42 cellular contexts compared by ENCODE assay signal in the genomic region with DNA sequence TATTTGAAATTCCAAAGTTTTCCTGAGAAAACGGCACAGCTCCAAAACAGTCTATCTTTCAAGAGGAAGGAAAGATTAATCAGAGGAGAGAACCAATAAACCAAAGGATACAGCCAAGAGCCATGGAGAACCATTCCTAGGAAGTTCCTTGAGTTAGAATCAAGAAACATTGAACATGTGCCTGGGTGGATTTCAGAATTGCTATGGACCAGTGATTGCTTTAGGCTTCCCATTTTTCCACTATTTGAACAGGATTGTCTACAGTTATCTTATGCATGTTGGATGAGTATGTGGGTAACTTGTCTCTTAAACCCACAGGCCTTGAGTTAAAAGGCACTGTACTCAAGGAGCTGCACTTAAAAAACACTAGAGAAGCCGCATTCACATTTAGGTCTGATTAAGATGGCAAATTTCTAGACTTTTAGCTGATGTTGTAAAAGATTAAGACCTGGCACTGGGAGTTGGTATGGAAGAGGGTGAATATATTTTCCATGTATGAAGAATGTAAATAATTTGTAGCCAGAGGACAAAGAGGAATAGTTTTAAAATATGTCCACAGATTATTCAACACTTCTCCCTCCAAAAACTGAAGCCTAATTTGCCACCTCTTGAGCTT. TPM values are rescaled to one million over a fixed set of nuclear protein-coding genes. Genes with fewer than 3 reads are reported as not detected.
"Had no signal": no experiment of that assay in that cellular context is flagged by ENCODE, and none has a peak within 500 bp of the region (broad histone marks: within the 10 kb centered on the region; RNA-seq: fewer than 3 reads in every experiment).

No MANE protein-coding gene starts in this region.

- H3K4me3 ChIP-seq: adrenal gland, ascending aorta, body of pancreas, breast epithelium, cardiac muscle cell had no signal

- H3K4me1 ChIP-seq: adrenal gland, ascending aorta, breast epithelium had no signal

- H3K27ac ChIP-seq: adrenal gland, ascending aorta, body of pancreas, brain microvascular endothelial cell, breast epithelium, cardiac muscle cell had no signal

- H3K27ac Mint-ChIP-seq: activated naive CD4-positive, alpha-beta T cell treated with anti-CD3 and anti-CD28 coated beads for 36 hours; activated naive CD4-positive, alpha-beta T cell treated with anti-CD3 and anti-CD28 coated beads, Interleukin-2, amount 10 ng/mL, durations not matched to agents 7 days and 5 days; activated naive CD4-positive, alpha-beta T cell treated with anti-CD3 and anti-CD28 coated beads, Interleukin-2, amount 50 U/mL, for 24 hours; activated naive CD4-positive, alpha-beta T cell treated with anti-CD3 and anti-CD28 coated beads, Interleukin-2, amount 50 U/mL, for 72 hours; activated naive CD8-positive, alpha-beta T cell; activated naive CD8-positive, alpha-beta T cell treated with anti-CD3 and anti-CD28 coated beads for 36 hours; activated naive CD8-positive, alpha-beta T cell treated with anti-CD3 and anti-CD28 coated beads, Interleukin-2, amount 10 ng/mL, durations not matched to agents 7 days and 5 days; activated naive CD8-positive, alpha-beta T cell treated with anti-CD3 and anti-CD28 coated beads, Interleukin-2, amount 50 U/mL, for 24 hours; activated T-cell treated with anti-CD3 and anti-CD28 coated beads, Interleukin-2, amount 50 U/mL, for 24 hours; activated T-cell treated with anti-CD3 and anti-CD28 coated beads, Interleukin-2, amount 50 U/mL, for 72 hours; activated T-helper 1 cell treated with anti-CD3 and anti-CD28 coated beads, Interleukin-12 subunit alpha, Interleukin-12 subunit beta, Interleukin-2, Interleukin-4 antibody, amounts not matched to agents 30 ng/mL and 10 ng/mL and 1 ng/mL, durations not matched to agents 14 hours and 24 hours and 36 hours; activated T-helper 17 cell treated with anti-CD3 and anti-CD28 coated beads, Interleukin-2, amount 50 U/mL, for 72 hours; activated T-helper 2 cell treated with anti-CD3 and anti-CD28 coated beads, Interferon-gamma antibody, Interleukin-2, Interleukin-4, amounts not matched to agents 10 μg/mL and 5 μg/mL and 100 μg/mL, durations not matched to agents 14 hours and 24 hours and 36 hours; brain had no signal

- H3K4me1 Mint-ChIP-seq: activated naive CD4-positive, alpha-beta T cell treated with anti-CD3 and anti-CD28 coated beads, Interleukin-2, amount 10 ng/mL, durations not matched to agents 7 days and 5 days; activated naive CD4-positive, alpha-beta T cell treated with anti-CD3 and anti-CD28 coated beads, Interleukin-2, amount 50 U/mL, for 24 hours; activated naive CD8-positive, alpha-beta T cell treated with anti-CD3 and anti-CD28 coated beads for 36 hours; activated naive CD8-positive, alpha-beta T cell treated with anti-CD3 and anti-CD28 coated beads, Interleukin-2, amount 10 ng/mL, durations not matched to agents 7 days and 5 days; activated naive CD8-positive, alpha-beta T cell treated with anti-CD3 and anti-CD28 coated beads, Interleukin-2, amount 50 U/mL, for 24 hours; activated T-helper 17 cell treated with anti-CD3 and anti-CD28 coated beads, Interleukin-2, amount 50 U/mL, for 72 hours; brain; central memory CD8-positive, alpha-beta T cell had no signal

- H3K27me3 ChIP-seq: adrenal gland, ascending aorta, body of pancreas, brain microvascular endothelial cell, breast epithelium, cardiac muscle cell had no signal

- H3K36me3 ChIP-seq: adrenal gland, ascending aorta, brain microvascular endothelial cell, breast epithelium, cardiac muscle cell had no signal

- H3K36me3 Mint-ChIP-seq: activated naive CD4-positive, alpha-beta T cell treated with anti-CD3 and anti-CD28 coated beads, Interleukin-2, amount 10 ng/mL, durations not matched to agents 7 days and 5 days; activated naive CD4-positive, alpha-beta T cell treated with anti-CD3 and anti-CD28 coated beads, Interleukin-2, amount 50 U/mL, for 24 hours; activated naive CD8-positive, alpha-beta T cell; activated naive CD8-positive, alpha-beta T cell treated with anti-CD3 and anti-CD28 coated beads for 36 hours; activated naive CD8-positive, alpha-beta T cell treated with anti-CD3 and anti-CD28 coated beads, Interleukin-2, amount 10 ng/mL, durations not matched to agents 7 days and 5 days; brain had no signal

- DNase-seq: activated effector memory CD4-positive, alpha-beta T cell treated with anti-CD3 and anti-CD28 coated beads, Interleukin-2, amount 50 U/mL, for 16 hours; activated effector memory CD4-positive, alpha-beta T cell treated with Interleukin-2 at 50 U/mL for 16 hours; activated gamma-delta T cell; activated gamma-delta T cell treated with Interleukin-2 at 50 U/mL for 16 hours; activated naive CD4-positive, alpha-beta T cell; activated naive CD4-positive, alpha-beta T cell treated with anti-CD3 and anti-CD28 coated beads for 36 hours; activated naive CD4-positive, alpha-beta T cell treated with anti-CD3 and anti-CD28 coated beads, Interleukin-2, amount 10 ng/mL, durations not matched to agents 7 days and 5 days; activated naive CD4-positive, alpha-beta T cell treated with anti-CD3 and anti-CD28 coated beads, Interleukin-2, amount 50 U/mL, for 16 hours; activated naive CD4-positive, alpha-beta T cell treated with Interleukin-2 at 50 U/mL for 16 hours; activated naive CD8-positive, alpha-beta T cell treated with anti-CD3 and anti-CD28 coated beads for 36 hours; activated naive CD8-positive, alpha-beta T cell treated with anti-CD3 and anti-CD28 coated beads, Interleukin-2, amount 10 ng/mL, durations not matched to agents 7 days and 5 days; activated naive CD8-positive, alpha-beta T cell treated with anti-CD3 and anti-CD28 coated beads, Interleukin-2, amount 50 U/mL, for 24 hours; activated T-cell treated with anti-CD3 and anti-CD28 coated beads, Interleukin-2, amount 50 U/mL, for 1 hour; activated T-cell treated with anti-CD3 and anti-CD28 coated beads, Interleukin-2, amount 50 U/mL, for 24 hours; activated T-cell treated with anti-CD3 and anti-CD28 coated beads, Interleukin-2, amount 50 U/mL, for 4 hours; activated T-cell treated with anti-CD3 and anti-CD28 coated beads, Interleukin-2, amount 50 U/mL, for 48 hours; activated T-cell treated with anti-CD3 and anti-CD28 coated beads, Interleukin-2, amount 50 U/mL, for 72 hours; adrenal gland; amniotic stem cell; amygdala; anterior cingulate cortex; aorta; body of pancreas; brain microvascular endothelial cell; caudate nucleus; central memory CD4-positive, alpha-beta T cell; cerebellar nuclear complex had no signal

- FAIRE-seq: astrocyte, bronchial epithelial cell had no signal

- ATAC-seq: activated naive CD4-positive, alpha-beta T cell treated with anti-CD3 and anti-CD28 coated beads, Interleukin-2, amount 50 U/mL, for 72 hours; activated naive CD8-positive, alpha-beta T cell treated with anti-CD3 and anti-CD28 coated beads, Interleukin-2, amount 50 U/mL, for 24 hours; activated T-cell treated with anti-CD3 and anti-CD28 coated beads, Interleukin-2, amount 50 U/mL, for 4 hours; activated T-cell treated with anti-CD3 and anti-CD28 coated beads, Interleukin-2, amount 50 U/mL, for 72 hours; activated T-helper 17 cell treated with anti-CD3 and anti-CD28 coated beads, Interleukin-2, amount 50 U/mL, for 72 hours; body of pancreas had no signal

- H3K27me3 Mint-ChIP-seq: activated naive CD4-positive, alpha-beta T cell treated with anti-CD3 and anti-CD28 coated beads, Interleukin-2, amount 10 ng/mL, durations not matched to agents 7 days and 5 days; activated naive CD8-positive, alpha-beta T cell treated with anti-CD3 and anti-CD28 coated beads for 36 hours; activated T-helper 17 cell treated with anti-CD3 and anti-CD28 coated beads, Interleukin-2, amount 50 U/mL, for 72 hours; brain; central memory CD8-positive, alpha-beta T cell had no signal

- H3K4me3 Mint-ChIP-seq: activated naive CD4-positive, alpha-beta T cell treated with anti-CD3 and anti-CD28 coated beads for 36 hours; activated naive CD4-positive, alpha-beta T cell treated with anti-CD3 and anti-CD28 coated beads, Interleukin-2, amount 10 ng/mL, durations not matched to agents 7 days and 5 days; activated naive CD4-positive, alpha-beta T cell treated with anti-CD3 and anti-CD28 coated beads, Interleukin-2, amount 50 U/mL, for 24 hours; activated naive CD8-positive, alpha-beta T cell; activated naive CD8-positive, alpha-beta T cell treated with anti-CD3 and anti-CD28 coated beads for 36 hours; activated naive CD8-positive, alpha-beta T cell treated with anti-CD3 and anti-CD28 coated beads, Interleukin-2, amount 10 ng/mL, durations not matched to agents 7 days and 5 days; activated naive CD8-positive, alpha-beta T cell treated with anti-CD3 and anti-CD28 coated beads, Interleukin-2, amount 50 U/mL, for 24 hours; activated T-cell treated with anti-CD3 and anti-CD28 coated beads, Interleukin-2, amount 50 U/mL, for 24 hours; activated T-cell treated with anti-CD3 and anti-CD28 coated beads, Interleukin-2, amount 50 U/mL, for 4 hours; activated T-cell treated with anti-CD3 and anti-CD28 coated beads, Interleukin-2, amount 50 U/mL, for 72 hours; activated T-helper 1 cell treated with anti-CD3 and anti-CD28 coated beads, Interleukin-12 subunit alpha, Interleukin-12 subunit beta, Interleukin-2, Interleukin-4 antibody, amounts not matched to agents 30 ng/mL and 10 ng/mL and 1 ng/mL, durations not matched to agents 14 hours and 24 hours and 36 hours; activated T-helper 17 cell treated with anti-CD3 and anti-CD28 coated beads, Interleukin-2, amount 50 U/mL, for 72 hours; brain; central memory CD8-positive, alpha-beta T cell had no signal

RNA-seq across cellular contexts. Expression of a gene that starts 11.2 kb away (rescaled TPM):
- total RNA-seq: activated naive CD4-positive, alpha-beta T cell treated with anti-CD3 and anti-CD28 coated beads for 36 hours; activated naive CD4-positive, alpha-beta T cell treated with anti-CD3 and anti-CD28 coated beads, Interleukin-2, amount 50 U/mL, for 72 hours; activated naive CD8-positive, alpha-beta T cell treated with anti-CD3 and anti-CD28 coated beads for 36 hours; activated naive CD8-positive, alpha-beta T cell treated with anti-CD3 and anti-CD28 coated beads, Interleukin-2, amount 10 ng/mL, durations not matched to agents 7 days and 5 days; activated T-cell treated with anti-CD3 and anti-CD28 coated beads, Interleukin-2, amount 50 U/mL, for 4 hours; activated T-cell treated with anti-CD3 and anti-CD28 coated beads, Interleukin-2, amount 50 U/mL, for 72 hours; activated T-helper 1 cell treated with anti-CD3 and anti-CD28 coated beads, Interleukin-12 subunit alpha, Interleukin-12 subunit beta, Interleukin-2, Interleukin-4 antibody, amounts not matched to agents 30 ng/mL and 10 ng/mL and 1 ng/mL, durations not matched to agents 14 hours and 24 hours and 36 hours; activated T-helper 17 cell treated with anti-CD3 and anti-CD28 coated beads, Interleukin-2, amount 50 U/mL, for 72 hours; activated T-helper 2 cell treated with anti-CD3 and anti-CD28 coated beads, Interferon-gamma antibody, Interleukin-2, Interleukin-4, amounts not matched to agents 10 μg/mL and 5 μg/mL and 100 μg/mL, durations not matched to agents 14 hours and 24 hours and 36 hours; aorta; ascending aorta; bronchial epithelial cell; cardiac septum; chondrocyte had no signal
- polyA plus RNA-seq: aorta had no signal
